1 cellular context compared by ENCODE assay signal in the genomic region with DNA sequence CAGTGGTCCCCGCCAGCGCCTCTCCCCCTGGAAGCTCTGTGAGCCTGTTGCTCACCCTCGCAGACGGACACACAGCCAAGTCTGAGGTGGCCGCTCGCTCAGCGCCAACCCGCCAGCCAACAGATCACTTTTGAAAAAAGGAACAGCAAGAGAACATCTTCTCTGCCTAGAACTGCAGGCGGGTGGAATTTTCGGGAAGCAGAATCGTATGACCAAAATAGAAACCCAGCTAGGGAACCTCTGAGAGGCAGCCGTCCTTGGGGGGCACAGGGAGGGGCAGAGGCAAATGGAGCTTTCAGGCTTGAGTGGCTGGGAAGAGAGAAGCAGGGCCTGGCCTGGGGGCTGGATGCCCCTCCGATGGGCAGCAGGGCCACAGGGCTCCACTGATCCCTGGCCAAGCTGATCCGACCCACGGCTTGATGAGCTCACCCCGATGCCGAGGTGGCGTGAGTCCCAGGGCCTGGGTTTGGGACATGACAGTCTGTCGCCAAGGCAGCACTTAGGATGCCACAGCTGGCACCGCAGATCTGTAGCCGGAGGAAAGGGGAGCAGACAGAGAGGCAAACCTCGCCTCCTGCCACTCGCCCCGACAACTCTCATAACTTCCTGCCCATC.
TF ChIP-seq lines count a peak whose summit lies in the region.

No MANE protein-coding gene starts in this region.

TF ChIP-seq in GM23338, 12 proteins besides CTCF, POLR2A, EP300 and RAD21 (continued from another document):
- TF ChIP-seq, protein P1, sequence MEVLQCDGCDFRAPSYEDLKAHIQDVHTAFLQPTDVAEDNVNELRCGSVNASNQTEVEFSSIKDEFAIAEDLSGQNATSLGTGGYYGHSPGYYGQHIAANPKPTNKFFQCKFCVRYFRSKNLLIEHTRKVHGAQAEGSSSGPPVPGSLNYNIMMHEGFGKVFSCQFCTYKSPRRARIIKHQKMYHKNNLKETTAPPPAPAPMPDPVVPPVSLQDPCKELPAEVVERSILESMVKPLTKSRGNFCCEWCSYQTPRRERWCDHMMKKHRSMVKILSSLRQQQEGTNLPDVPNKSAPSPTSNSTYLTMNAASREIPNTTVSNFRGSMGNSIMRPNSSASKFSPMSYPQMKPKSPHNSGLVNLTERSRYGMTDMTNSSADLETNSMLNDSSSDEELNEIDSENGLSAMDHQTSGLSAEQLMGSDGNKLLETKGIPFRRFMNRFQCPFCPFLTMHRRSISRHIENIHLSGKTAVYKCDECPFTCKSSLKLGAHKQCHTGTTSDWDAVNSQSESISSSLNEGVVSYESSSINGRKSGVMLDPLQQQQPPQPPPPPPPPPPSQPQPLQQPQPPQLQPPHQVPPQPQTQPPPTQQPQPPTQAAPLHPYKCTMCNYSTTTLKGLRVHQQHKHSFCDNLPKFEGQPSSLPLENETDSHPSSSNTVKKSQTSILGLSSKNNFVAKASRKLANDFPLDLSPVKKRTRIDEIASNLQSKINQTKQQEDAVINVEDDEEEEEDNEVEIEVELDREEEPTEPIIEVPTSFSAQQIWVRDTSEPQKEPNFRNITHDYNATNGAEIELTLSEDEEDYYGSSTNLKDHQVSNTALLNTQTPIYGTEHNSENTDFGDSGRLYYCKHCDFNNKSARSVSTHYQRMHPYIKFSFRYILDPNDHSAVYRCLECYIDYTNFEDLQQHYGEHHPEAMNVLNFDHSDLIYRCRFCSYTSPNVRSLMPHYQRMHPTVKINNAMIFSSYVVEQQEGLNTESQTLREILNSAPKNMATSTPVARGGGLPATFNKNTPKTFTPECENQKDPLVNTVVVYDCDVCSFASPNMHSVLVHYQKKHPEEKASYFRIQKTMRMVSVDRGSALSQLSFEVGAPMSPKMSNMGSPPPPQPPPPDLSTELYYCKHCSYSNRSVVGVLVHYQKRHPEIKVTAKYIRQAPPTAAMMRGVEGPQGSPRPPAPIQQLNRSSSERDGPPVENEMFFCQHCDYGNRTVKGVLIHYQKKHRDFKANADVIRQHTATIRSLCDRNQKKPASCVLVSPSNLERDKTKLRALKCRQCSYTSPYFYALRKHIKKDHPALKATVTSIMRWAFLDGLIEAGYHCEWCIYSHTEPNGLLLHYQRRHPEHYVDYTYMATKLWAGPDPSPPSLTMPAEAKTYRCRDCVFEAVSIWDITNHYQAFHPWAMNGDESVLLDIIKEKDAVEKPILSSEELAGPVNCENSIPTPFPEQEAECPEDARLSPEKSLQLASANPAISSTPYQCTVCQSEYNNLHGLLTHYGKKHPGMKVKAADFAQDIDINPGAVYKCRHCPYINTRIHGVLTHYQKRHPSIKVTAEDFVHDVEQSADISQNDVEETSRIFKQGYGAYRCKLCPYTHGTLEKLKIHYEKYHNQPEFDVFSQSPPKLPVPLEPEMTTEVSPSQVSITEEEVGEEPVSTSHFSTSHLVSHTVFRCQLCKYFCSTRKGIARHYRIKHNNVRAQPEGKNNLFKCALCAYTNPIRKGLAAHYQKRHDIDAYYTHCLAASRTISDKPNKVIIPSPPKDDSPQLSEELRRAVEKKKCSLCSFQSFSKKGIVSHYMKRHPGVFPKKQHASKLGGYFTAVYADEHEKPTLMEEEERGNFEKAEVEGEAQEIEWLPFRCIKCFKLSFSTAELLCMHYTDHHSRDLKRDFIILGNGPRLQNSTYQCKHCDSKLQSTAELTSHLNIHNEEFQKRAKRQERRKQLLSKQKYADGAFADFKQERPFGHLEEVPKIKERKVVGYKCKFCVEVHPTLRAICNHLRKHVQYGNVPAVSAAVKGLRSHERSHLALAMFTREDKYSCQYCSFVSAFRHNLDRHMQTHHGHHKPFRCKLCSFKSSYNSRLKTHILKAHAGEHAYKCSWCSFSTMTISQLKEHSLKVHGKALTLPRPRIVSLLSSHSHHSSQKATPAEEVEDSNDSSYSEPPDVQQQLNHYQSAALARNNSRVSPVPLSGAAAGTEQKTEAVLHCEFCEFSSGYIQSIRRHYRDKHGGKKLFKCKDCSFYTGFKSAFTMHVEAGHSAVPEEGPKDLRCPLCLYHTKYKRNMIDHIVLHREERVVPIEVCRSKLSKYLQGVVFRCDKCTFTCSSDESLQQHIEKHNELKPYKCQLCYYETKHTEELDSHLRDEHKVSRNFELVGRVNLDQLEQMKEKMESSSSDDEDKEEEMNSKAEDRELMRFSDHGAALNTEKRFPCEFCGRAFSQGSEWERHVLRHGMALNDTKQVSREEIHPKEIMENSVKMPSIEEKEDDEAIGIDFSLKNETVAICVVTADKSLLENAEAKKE (CRISPR knock-in tag; IDR thresholded peaks at IDR 0.05) = no peak
- TF ChIP-seq NANOG (IDR thresholded peaks at IDR 0.05; ENCODE audit: borderline replicate concordance) (no peak), JUNB (IDR thresholded peaks at IDR 0.05; ENCODE audit: unreplicated experiment) (no peak), ZNF114 (CRISPR knock-in tag; IDR thresholded peaks at IDR 0.05) (no peak), EZH2 (IDR thresholded peaks at IDR 0.05; ENCODE audit: low read depth, unreplicated experiment) (no peak), POLR2AphosphoS5 (IDR thresholded peaks at IDR 0.05; ENCODE audit: low read depth) (no peak), STAT1 (IDR thresholded peaks at IDR 0.05; ENCODE audit: unreplicated experiment) (no peak), ZNF331 (CRISPR knock-in tag; IDR thresholded peaks at IDR 0.05; ENCODE audit: low read depth) (no peak), CREB1 (CRISPR knock-in tag; IDR thresholded peaks at IDR 0.05; ENCODE audit: low read depth) (no peak), EZH2phosphoT487 (IDR thresholded peaks at IDR 0.05; ENCODE audit: unreplicated experiment) (no peak)
- TF ChIP-seq, protein P2, sequence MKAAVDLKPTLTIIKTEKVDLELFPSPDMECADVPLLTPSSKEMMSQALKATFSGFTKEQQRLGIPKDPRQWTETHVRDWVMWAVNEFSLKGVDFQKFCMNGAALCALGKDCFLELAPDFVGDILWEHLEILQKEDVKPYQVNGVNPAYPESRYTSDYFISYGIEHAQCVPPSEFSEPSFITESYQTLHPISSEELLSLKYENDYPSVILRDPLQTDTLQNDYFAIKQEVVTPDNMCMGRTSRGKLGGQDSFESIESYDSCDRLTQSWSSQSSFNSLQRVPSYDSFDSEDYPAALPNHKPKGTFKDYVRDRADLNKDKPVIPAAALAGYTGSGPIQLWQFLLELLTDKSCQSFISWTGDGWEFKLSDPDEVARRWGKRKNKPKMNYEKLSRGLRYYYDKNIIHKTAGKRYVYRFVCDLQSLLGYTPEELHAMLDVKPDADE (IDR thresholded peaks at IDR 0.05) = no peak
